19 cellular contexts compared by ENCODE assay signal in genomic region chr3:15451468-15452113, GRCh38. TPM values are rescaled to one million over a fixed set of nuclear protein-coding genes. Genes with fewer than 3 reads are reported as not detected.
DNase-seq lines count a peak whose midpoint lies in the region; ATAC-seq, FAIRE-seq and TF ChIP-seq lines count a peak whose summit lies in the region.
"Had no signal": no experiment of that assay in that cellular context is flagged by ENCODE, and none has a peak within 500 bp of the region (broad histone marks: within the 10 kb centered on the region; RNA-seq: fewer than 3 reads in every experiment).

No MANE protein-coding gene starts in this region.

- TF ChIP-seq POLR2A in K562 (conservative IDR thresholded peaks at IDR 0.05), result no peak

- TF ChIP-seq RAD21 in K562 (CRISPR knock-in tag; conservative IDR thresholded peaks at IDR 0.05 in 1 of 2, IDR thresholded peaks at IDR 0.05 in 1 of 2), result no peak

- no peak overlapping the region for H3K4me2 ChIP-seq in K562 (ENCODE audit: insufficient read depth, low read length)
- H3K4me2 ChIP-seq: A549 had no signal

- H3K27ac Mint-ChIP-seq in activated CD8-positive, alpha-beta T cell treated with anti-CD3 and anti-CD28 coated beads for 36 hours, result no peak overlapping the region
- H3K27ac Mint-ChIP-seq in activated CD8-positive, alpha-beta T cell treated with anti-CD3 and anti-CD28 coated beads, Interleukin-2, amount 10 ng/mL, durations not matched to agents 7 days and 5 days, result no peak overlapping the region
- peak overlapping the region; percentile 88 to 90 for H3K27ac Mint-ChIP-seq in natural killer cell
- H3K27ac Mint-ChIP-seq: CD4-positive, alpha-beta T cell had no signal

- H3K27me3 Mint-ChIP-seq in activated CD8-positive, alpha-beta T cell treated with anti-CD3 and anti-CD28 coated beads for 36 hours, result no peaks in the 10 kb centered on the region
- no peaks in the 10 kb centered on the region for H3K27me3 Mint-ChIP-seq in activated CD8-positive, alpha-beta T cell treated with anti-CD3 and anti-CD28 coated beads, Interleukin-2, amount 10 ng/mL, durations not matched to agents 7 days and 5 days (ENCODE audit: low read depth)
- no peaks in the 10 kb centered on the region for H3K27me3 Mint-ChIP-seq in natural killer cell (ENCODE audit: low read depth in 2 of 2)
- H3K27me3 Mint-ChIP-seq: CD4-positive, alpha-beta T cell had no signal

- no peak for TF ChIP-seq CTCF in activated CD8-positive, alpha-beta T cell treated with anti-CD3 and anti-CD28 coated beads for 36 hours (IDR thresholded peaks at IDR 0.05)
- TF ChIP-seq CTCF in K562 (IDR thresholded peaks at IDR 0.05 in 2 of 3, conservative IDR thresholded peaks at IDR 0.05 in 1 of 3; ENCODE audit: insufficient read depth in 2 of 3, low read depth in 1 of 3, low read length in 3 of 3) (no peak), natural killer cell (IDR thresholded peaks at IDR 0.05) (no peak)

- WGBS in K562 (ENCODE audit: insufficient coverage, low coverage, missing lambda C conversion rate), result 47% methylated on average over 12 of the region's 12 CpGs

- no peaks in the 10 kb centered on the region for H3K36me3 ChIP-seq in K562 (ENCODE audit: control insufficient read depth, insufficient read depth, low read length)
- H3K36me3 ChIP-seq: HAP-1 had no signal

- no peaks in the 10 kb centered on the region for H3K9me3 ChIP-seq in K562 (replicated peaks; ENCODE audit: control insufficient read depth, insufficient read depth, low read depth, low read length)
- H3K9me3 ChIP-seq: A549, Caco-2, HAP-1 had no signal

- H3K9me1 ChIP-seq in K562 (ENCODE audit: control insufficient read depth, insufficient read depth, low read length), result no peaks in the 10 kb centered on the region

- POLR2A ChIA-PET in activated CD8-positive, alpha-beta T cell treated with anti-CD3 and anti-CD28 coated beads for 36 hours (lab: Charles Lee), result no interaction called here
- POLR2A ChIA-PET in activated CD8-positive, alpha-beta T cell treated with anti-CD3 and anti-CD28 coated beads, Interleukin-2, amount 10 ng/mL, durations not matched to agents 7 days and 5 days (lab: Charles Lee), result no interaction called here
- POLR2A ChIA-PET in K562 (lab: Yijun Ruan, JAX), result interaction anchor here (1.3 to 2.3 kb wide), 2 partner anchors 8 to 15 kb away, joined by 3 to 6 read pairs; no protein-coding TSS in a partner anchor

- no peak for TF ChIP-seq EP300 in K562 (IDR thresholded peaks at IDR 0.05; ENCODE audit: low read length)

- H4K20me1 ChIP-seq in K562 (replicated peaks; ENCODE audit: control insufficient read depth, insufficient read depth, low read length), result no peaks in the 10 kb centered on the region

- in situ Hi-C loops in K562 (cut with MboI), result no loop called here

- H3K4me1 Mint-ChIP-seq in activated CD8-positive, alpha-beta T cell treated with anti-CD3 and anti-CD28 coated beads for 36 hours (ENCODE audit: low read depth), result no peaks in the 10 kb centered on the region
- peaks cover 4% of the 10 kb centered on the region for H3K4me1 Mint-ChIP-seq in activated CD8-positive, alpha-beta T cell treated with anti-CD3 and anti-CD28 coated beads, Interleukin-2, amount 10 ng/mL, durations not matched to agents 7 days and 5 days (ENCODE audit: low read depth)
- H3K4me1 Mint-ChIP-seq in natural killer cell, result peaks cover 33 to 37% of the 10 kb centered on the region in 2 donors

- no TSS peak for BruUV-seq in K562 (replicated peaks; lab: Mats Ljungman, UMichigan)

- FAIRE-seq in K562 (lab: Jason Lieb, UNC), result no peak
- FAIRE-seq: A549, D721Med had no signal

- H3K79me2 ChIP-seq in K562 (ENCODE audit: control insufficient read depth, insufficient read depth, low read length), result no peaks in the 10 kb centered on the region

- H3K36me3 Mint-ChIP-seq in activated CD8-positive, alpha-beta T cell treated with anti-CD3 and anti-CD28 coated beads for 36 hours (ENCODE audit: low read depth), result no peaks in the 10 kb centered on the region
- no peaks in the 10 kb centered on the region for H3K36me3 Mint-ChIP-seq in activated CD8-positive, alpha-beta T cell treated with anti-CD3 and anti-CD28 coated beads, Interleukin-2, amount 10 ng/mL, durations not matched to agents 7 days and 5 days (ENCODE audit: low read depth)
- no peaks in the 10 kb centered on the region for H3K36me3 Mint-ChIP-seq in natural killer cell

- 0 out of 5 replicates have a peak, but pooled peaks cover 0 to 3% of the 10 kb centered on the region in 2 experiments for H3K4me1 ChIP-seq in K562 (replicated peaks in 1 of 2; ENCODE audit: control insufficient read depth in 2 of 2, insufficient read depth in 2 of 2, low read length in 2 of 2)
- H3K4me1 ChIP-seq: A549, Caco-2 had no signal

- peak; percentile 27 for ATAC-seq in activated CD8-positive, alpha-beta T cell treated with anti-CD3 and anti-CD28 coated beads for 36 hours
- no peak for ATAC-seq in activated CD8-positive, alpha-beta T cell treated with anti-CD3 and anti-CD28 coated beads, Interleukin-2, amount 10 ng/mL, durations not matched to agents 7 days and 5 days
- ATAC-seq in K562 (peak; percentile 24; the same call in 2 of the 3 replicates), natural killer cell (peak; percentile 70 to 85 (median 82)), left colon (no peak), GM18868 (IDR thresholded peaks at IDR 0.05; ENCODE audit: unreplicated experiment) (no peak)
- ATAC-seq: A549 had no signal

- no peaks in the 10 kb centered on the region for H3K9me3 Mint-ChIP-seq in activated CD8-positive, alpha-beta T cell treated with anti-CD3 and anti-CD28 coated beads for 36 hours
- no peaks in the 10 kb centered on the region for H3K9me3 Mint-ChIP-seq in activated CD8-positive, alpha-beta T cell treated with anti-CD3 and anti-CD28 coated beads, Interleukin-2, amount 10 ng/mL, durations not matched to agents 7 days and 5 days (ENCODE audit: insufficient read depth)
- no peaks in the 10 kb centered on the region for H3K9me3 Mint-ChIP-seq in natural killer cell
- H3K9me3 Mint-ChIP-seq: CD4-positive, alpha-beta T cell had no signal

- H3K4me3 Mint-ChIP-seq in activated CD8-positive, alpha-beta T cell treated with anti-CD3 and anti-CD28 coated beads for 36 hours, result no peak overlapping the region
- H3K4me3 Mint-ChIP-seq in activated CD8-positive, alpha-beta T cell treated with anti-CD3 and anti-CD28 coated beads, Interleukin-2, amount 10 ng/mL, durations not matched to agents 7 days and 5 days, result no peak overlapping the region
- H3K4me3 Mint-ChIP-seq in natural killer cell, result no peak overlapping the region
- H3K4me3 Mint-ChIP-seq: CD4-positive, alpha-beta T cell had no signal

- CTCF ChIA-PET in activated CD8-positive, alpha-beta T cell treated with anti-CD3 and anti-CD28 coated beads for 36 hours (lab: Charles Lee), result no interaction called here
- CTCF ChIA-PET in activated CD8-positive, alpha-beta T cell treated with anti-CD3 and anti-CD28 coated beads, Interleukin-2, amount 10 ng/mL, durations not matched to agents 7 days and 5 days (lab: Charles Lee), result no interaction called here
- CTCF ChIA-PET in K562 (lab: Yijun Ruan, JAX; ENCODE audit: low intra/inter-chr PET ratio), result interaction anchor here (0.5 kb wide), 1 partner anchor 15 kb away, joined by 4 read pairs; no protein-coding TSS in a partner anchor

- peaks cover 0 to 10% of the 10 kb centered on the region in 2 experiments; a peak in 1 of 5 replicates for H3K27me3 ChIP-seq in K562 (ENCODE audit: control insufficient read depth in 2 of 2, insufficient read depth in 2 of 2, low read length in 2 of 2)

- H3K4me3 ChIP-seq in K562, result no peak overlapping the region
- H3K4me3 ChIP-seq: A549, GM23248, HAP-1 had no signal

- DNase-seq in activated CD8-positive, alpha-beta T cell treated with anti-CD3 and anti-CD28 coated beads for 36 hours, result no peak
- no peak for DNase-seq in activated CD8-positive, alpha-beta T cell treated with anti-CD3 and anti-CD28 coated beads, Interleukin-2, amount 10 ng/mL, durations not matched to agents 7 days and 5 days
- DNase-seq in K562 (ENCODE audit: extremely low read depth in 1 of 4, low spot score in 3 of 4) (no peak), natural killer cell (no peak), left colon (no peak), kidney tubule cell (ENCODE audit: low spot score) (no peak)
- DNase-seq: AML-193; Caco-2; CD4-positive, alpha-beta T cell; DMS153; DMS79; GDM1; GM23248 had no signal

- H2AFZ ChIP-seq in K562 (ENCODE audit: low read depth, low read length), result no peak overlapping the region
- H2AFZ ChIP-seq: GM23248 had no signal

- no peak overlapping the region for H3K9ac ChIP-seq in K562 (ENCODE audit: insufficient read depth in 1 of 2, low read depth in 2 of 2, low read length in 2 of 2)
- H3K9ac ChIP-seq: GM23248 had no signal

- intact Hi-C loops in activated CD8-positive, alpha-beta T cell treated with anti-CD3 and anti-CD28 coated beads for 36 hours (cut with micrococcal nuclease), result no loop called here
- intact Hi-C loops in K562 (cut with micrococcal nuclease), result no loop called here
- intact Hi-C loops in natural killer cell (cut with micrococcal nuclease), result no loop called here
- intact Hi-C loops in left colon (cut with DNase I, micrococcal nuclease), result no loop called here

- H3K27ac ChIP-seq in K562 (ENCODE audit: extremely low read depth, low read depth, low read length), result no peak overlapping the region
- H3K27ac ChIP-seq: 22Rv1, A549, C4-2B, GM23248 had no signal

RNA-seq across cellular contexts. Expression of gene EAF1, which starts 24.2 kb away (rescaled TPM):
- 10 to 100 TPM; 19.7 to 21.8 TPM for total RNA-seq in activated CD8-positive, alpha-beta T cell treated with anti-CD3 and anti-CD28 coated beads for 36 hours
- total RNA-seq in activated CD8-positive, alpha-beta T cell treated with anti-CD3 and anti-CD28 coated beads, Interleukin-2, amount 10 ng/mL, durations not matched to agents 7 days and 5 days, result 10 to 100 TPM; 31.3 to 31.5 TPM
- total RNA-seq in K562 (2011; cell fraction: chromatin; rRNA removed; ENCODE audit: low replicate concordance), result 7.2 and 11.4 TPM in 2 replicates
- 5.0 and 7.5 TPM in 2 replicates for total RNA-seq in K562 (2011; cell fraction: nucleolus; rRNA removed)
- 10.2 and 14.3 TPM in 2 replicates for total RNA-seq in K562 (2011; cell fraction: nucleoplasm; rRNA removed)
- total RNA-seq in K562 (2014; rRNA removed) (26.8 and 32.4 TPM in 2 replicates), K562 (2014; rRNA removed; fragmentation: Illumina TruSeq; extraction: Trizol) (21.6 and 22.8 TPM in 2 replicates), K562 (2015; rRNA removed; fragmentation: Illumina TruSeq; extraction: Trizol) (20.8 and 22.7 TPM in 2 replicates), K562 (2021) (20.4 and 21.9 TPM in 2 replicates), natural killer cell (10 to 100 TPM; 39.7 to 45.8 (median 41.5) TPM), left colon (10 to 100 TPM; 21.4 to 22.4 TPM)
- polyA plus RNA-seq in K562 (2011; rRNA removed) (16.8 and 19.5 TPM in 2 replicates), K562 (2014; fragmentation: Illumina TruSeq; extraction: Trizol) (20.7 and 22.6 TPM in 2 replicates), K562 (2014; fragmentation: Nextera tagmentation; extraction: Ambion mirVana) (10 to 100 TPM in 1 of 2 experiments, 1 to 10 TPM in 1; 7.0 to 10.9 TPM), K562 (2014; rRNA removed) (19.0 and 22.0 TPM in 2 replicates)
- polyA plus RNA-seq in K562 (2011; cell fraction: cytosol; rRNA removed), result 18.2 and 19.9 TPM in 2 replicates
- polyA plus RNA-seq in K562 (2011; cell fraction: nucleus; rRNA removed), result 9.4 and 10.7 TPM in 2 replicates
- polyA plus RNA-seq in K562 (2012), result 16.7 and 18.2 TPM in 2 replicates
- polyA minus RNA-seq in K562 (2011; rRNA and poly(A)+ RNA removed), result 27.8 and 31.9 TPM in 2 replicates
- polyA minus RNA-seq in K562 (2011; cell fraction: cytosol; rRNA and poly(A)+ RNA removed), result 19.7 and 21.1 TPM in 2 replicates
- 8.9 and 10.6 TPM in 2 replicates for polyA minus RNA-seq in K562 (2011; cell fraction: nucleus; rRNA and poly(A)+ RNA removed)

RNA-seq across cellular contexts. Expression of gene METTL6, which starts 24.2 kb away (rescaled TPM):
- total RNA-seq in activated CD8-positive, alpha-beta T cell treated with anti-CD3 and anti-CD28 coated beads for 36 hours, result 10 to 100 TPM; 17.5 to 19.2 TPM
- 10 to 100 TPM; 18.2 to 20.6 TPM for total RNA-seq in activated CD8-positive, alpha-beta T cell treated with anti-CD3 and anti-CD28 coated beads, Interleukin-2, amount 10 ng/mL, durations not matched to agents 7 days and 5 days
- 16.8 and 19.9 TPM in 2 replicates for total RNA-seq in K562 (2011; cell fraction: chromatin; rRNA removed; ENCODE audit: low replicate concordance)
- 13.3 and 14.7 TPM in 2 replicates for total RNA-seq in K562 (2011; cell fraction: nucleolus; rRNA removed)
- total RNA-seq in K562 (2011; cell fraction: nucleoplasm; rRNA removed), result 20.2 and 22.2 TPM in 2 replicates
- total RNA-seq in K562 (2014; rRNA removed), result 18.8 and 20.9 TPM in 2 replicates
- 32.8 and 38.7 TPM in 2 replicates for total RNA-seq in K562 (2014; rRNA removed; fragmentation: Illumina TruSeq; extraction: Trizol)
- total RNA-seq in K562 (2015; rRNA removed; fragmentation: Illumina TruSeq; extraction: Trizol), result 32.2 and 33.9 TPM in 2 replicates
- 19.9 and 21.6 TPM in 2 replicates for total RNA-seq in K562 (2021)
- 24.9 and 28.3 TPM in 2 replicates for polyA plus RNA-seq in K562 (2011; rRNA removed)
- polyA plus RNA-seq in K562 (2011; cell fraction: cytosol; rRNA removed), result 19.2 and 21.8 TPM in 2 replicates
- 9.8 and 10.3 TPM in 2 replicates for polyA plus RNA-seq in K562 (2011; cell fraction: nucleus; rRNA removed)
- 20.3 and 21.8 TPM in 2 replicates for polyA plus RNA-seq in K562 (2012)
- 26.8 and 34.5 TPM in 2 replicates for polyA plus RNA-seq in K562 (2014; fragmentation: Illumina TruSeq; extraction: Trizol)
- 10 to 100 TPM; 44.1 to 61.5 TPM for polyA plus RNA-seq in K562 (2014; fragmentation: Nextera tagmentation; extraction: Ambion mirVana)
- polyA plus RNA-seq in K562 (2014; rRNA removed), result 23.5 and 39.6 TPM in 2 replicates
- polyA minus RNA-seq in K562 (2011; rRNA and poly(A)+ RNA removed), result 30.4 and 36.7 TPM in 2 replicates
- polyA minus RNA-seq in K562 (2011; cell fraction: cytosol; rRNA and poly(A)+ RNA removed), result 9.5 and 10.0 TPM in 2 replicates
- polyA minus RNA-seq in K562 (2011; cell fraction: nucleus; rRNA and poly(A)+ RNA removed), result 9.7 and 11.9 TPM in 2 replicates
- 10 to 100 TPM in 2 of 3 donors, 1 to 10 TPM in 1; 9.8 to 13.3 (median 11.8) TPM for total RNA-seq in natural killer cell
- total RNA-seq in left colon, result 1 to 10 TPM; 6.3 to 8.0 TPM

Comparison
In these comparisons a context has a peak if more than half of its experiments do, and no peak if none do; other contexts are left out.
1. ATAC-seq: peak in activated CD8-positive, alpha-beta T cell treated with anti-CD3 and anti-CD28 coated beads for 36 hours (single experiment), K562 (single experiment) and natural killer cell (3 of 3); none in activated CD8-positive, alpha-beta T cell treated with anti-CD3 and anti-CD28 coated beads, Interleukin-2, amount 10 ng/mL, durations not matched to agents 7 days and 5 days (single experiment), left colon (single experiment) and GM18868 (single experiment).
2. H3K27ac Mint-ChIP-seq: peak in natural killer cell (2 of 2); none in activated CD8-positive, alpha-beta T cell treated with anti-CD3 and anti-CD28 coated beads for 36 hours (single experiment) and activated CD8-positive, alpha-beta T cell treated with anti-CD3 and anti-CD28 coated beads, Interleukin-2, amount 10 ng/mL, durations not matched to agents 7 days and 5 days (single experiment).